ENCODE assay signal across 31 cellular contexts in the genomic region with DNA sequence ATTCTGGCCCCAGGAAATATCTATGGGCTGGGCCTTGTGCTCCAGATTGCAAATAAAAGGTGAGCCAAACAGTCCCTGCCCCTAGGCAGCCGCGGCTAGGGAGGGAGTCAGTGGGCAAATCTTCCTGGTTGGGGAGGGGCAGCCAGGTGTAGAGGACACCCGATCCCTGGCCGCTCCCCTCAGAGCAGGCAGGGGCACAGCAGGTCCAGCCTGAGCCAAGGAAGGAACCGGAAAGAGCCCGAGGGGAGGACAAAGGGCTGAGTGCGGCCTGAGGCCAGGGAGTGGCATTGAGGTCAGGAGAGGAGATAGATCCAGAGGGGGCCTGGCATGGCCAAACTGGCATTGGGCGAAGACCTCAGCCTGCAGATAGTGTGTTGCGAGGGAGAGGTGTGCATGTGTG. TPM values are rescaled to one million over a fixed set of nuclear protein-coding genes. Genes with fewer than 3 reads are reported as not detected.
DNase-seq lines count a peak whose midpoint lies in the region; ATAC-seq and TF ChIP-seq lines count a peak whose summit lies in the region.
"Had no signal": no experiment of that assay in that cellular context is flagged by ENCODE, and none has a peak within 500 bp of the region (broad histone marks: within the 10 kb centered on the region; RNA-seq: fewer than 3 reads in every experiment).

No MANE protein-coding gene starts in this region.

- H3K27ac Mint-ChIP-seq in GM23338: no peak overlapping the region
- H3K27ac Mint-ChIP-seq: activated CD8-positive, alpha-beta T cell treated with anti-CD3 and anti-CD28 coated beads, Interleukin-2, amount 10 ng/mL, durations not matched to agents 7 days and 5 days had no signal

- no peak overlapping the region for H3K27ac ChIP-seq in GM23338 (ENCODE audit: low read depth)
- H3K27ac ChIP-seq in sigmoid colon: no peak overlapping the region
- H3K27ac ChIP-seq in coronary artery: no peak overlapping the region
- H3K27ac ChIP-seq: adrenal gland, brain microvascular endothelial cell, C4-2B, esophagus squamous epithelium, hepatocyte, skin epidermis, uterus had no signal

- DNase-seq in GM23338 (ENCODE audit: low spot score) (no peak), NT2/D1 (ENCODE audit: low read depth, low spot score) (no peak), left colon (no peak), sigmoid colon (peak; percentile 48), coronary artery (ENCODE audit: low spot score) (no peak)
- DNase-seq: activated CD4-positive, alpha-beta T cell treated with anti-CD3 and anti-CD28 coated beads for 1 hour; activated CD8-positive, alpha-beta T cell treated with anti-CD3 and anti-CD28 coated beads, Interleukin-2, amount 10 ng/mL, durations not matched to agents 7 days and 5 days; activated naive CD4-positive, alpha-beta T cell; activated T-cell treated with anti-CD3 and anti-CD28 coated beads, Interleukin-2, amount 50 U/mL, for 1 hour; brain microvascular endothelial cell; cortex of kidney; esophagus squamous epithelium; IMR-90; NCI-H1105 treated with DMSO at 0.1 percent for 48 hours; NCI-H2107; stimulated activated CD4-positive, alpha-beta T cell treated with anti-CD3 and anti-CD28 coated beads, Interleukin-1b, Interleukin-23, amount 100 ng/mL, for 48 hours; T-helper 1 cell; uterus had no signal

- H3K4me3 Mint-ChIP-seq in GM23338: no peak overlapping the region
- H3K4me3 Mint-ChIP-seq: activated CD8-positive, alpha-beta T cell treated with anti-CD3 and anti-CD28 coated beads, Interleukin-2, amount 10 ng/mL, durations not matched to agents 7 days and 5 days; neural crest cell had no signal

- no peak overlapping the region for H3K4me2 ChIP-seq in GM23338
- H3K4me2 ChIP-seq: hepatocyte had no signal

- H3K4me1 Mint-ChIP-seq in GM23338: peaks cover 4% of the 10 kb centered on the region; the same call in 1 of the 3 replicates

- no peaks in the 10 kb centered on the region; the same call in 1 of the 2 replicates for H4K20me1 ChIP-seq in GM23338 (replicated peaks; ENCODE audit: insufficient read depth)

- H3K9ac ChIP-seq in NT2/D1 (ENCODE audit: insufficient read length, low read depth): peak overlapping the region; percentile 57

- H3K4me3 ChIP-seq in GM23338 (no peak overlapping the region), NT2/D1 (ENCODE audit: insufficient read length, low read depth) (no peak overlapping the region), sigmoid colon (no peak overlapping the region), coronary artery (no peak overlapping the region)
- H3K4me3 ChIP-seq: adrenal gland, esophagus squamous epithelium, hepatocyte, lung, skin epidermis, uterus had no signal

- H3K4me1 ChIP-seq in GM23338 (ENCODE audit: insufficient read depth): no peaks in the 10 kb centered on the region
- H3K4me1 ChIP-seq in NT2/D1 (ENCODE audit: insufficient read depth, insufficient read length): peaks cover 36% of the 10 kb centered on the region
- H3K4me1 ChIP-seq in sigmoid colon: no peaks in the 10 kb centered on the region
- H3K4me1 ChIP-seq: adrenal gland, uterus had no signal

- no peaks in the 10 kb centered on the region for H3F3A ChIP-seq in GM23338 (replicated peaks; ENCODE audit: low read depth)

- 48 to 79% methylated on average over 9 of the region's 9 CpGs for WGBS in sigmoid colon, 2 donors

- intact Hi-C loops in left colon (cut with DNase I, micrococcal nuclease): no loop called here
- intact Hi-C loops in sigmoid colon (cut with DNase I): no loop called here

- H3K27me3 Mint-ChIP-seq in GM23338 (ENCODE audit: insufficient read depth, low read depth, poor library complexity): peaks cover 23% of the 10 kb centered on the region

- H3K36me3 ChIP-seq in GM23338 (ENCODE audit: insufficient read depth): no peaks in the 10 kb centered on the region
- no peaks in the 10 kb centered on the region for H3K36me3 ChIP-seq in NT2/D1 (ENCODE audit: insufficient read depth, insufficient read length, low read length)
- H3K36me3 ChIP-seq in sigmoid colon: no peaks in the 10 kb centered on the region
- H3K36me3 ChIP-seq: adrenal gland, brain microvascular endothelial cell, esophagus squamous epithelium, uterus had no signal

- H3K79me2 ChIP-seq in GM23338 (replicated peaks; ENCODE audit: insufficient read depth): no peaks in the 10 kb centered on the region
- H3K79me2 ChIP-seq: hepatocyte had no signal

- H3K9me2 ChIP-seq in GM23338 (ENCODE audit: insufficient read depth): peaks cover 15% of the 10 kb centered on the region

- H3K9me3 Mint-ChIP-seq in GM23338: no peaks in the 10 kb centered on the region
- H3K9me3 Mint-ChIP-seq: neural crest cell had no signal

- H3K36me3 Mint-ChIP-seq in GM23338 (ENCODE audit: low read depth): no peaks in the 10 kb centered on the region

- H3K9me3 ChIP-seq in NT2/D1 (ENCODE audit: insufficient read depth, low read length) (no peaks in the 10 kb centered on the region), sigmoid colon (no peaks in the 10 kb centered on the region)
- H3K9me3 ChIP-seq: adrenal gland, esophagus squamous epithelium, uterus had no signal

- H3K27me3 ChIP-seq in GM23338 (ENCODE audit: insufficient read depth) (peaks cover 58% of the 10 kb centered on the region), NT2/D1 (ENCODE audit: insufficient read depth, insufficient read length) (peaks cover 14% of the 10 kb centered on the region), sigmoid colon (peaks cover 0 to 4% (median 0%) of the 10 kb centered on the region in 3 donors)
- H3K27me3 ChIP-seq: adrenal gland, brain microvascular endothelial cell, uterus had no signal

- TF ChIP-seq POLR2A in sigmoid colon (IDR thresholded peaks at IDR 0.05): no peak

- TF ChIP-seq EP300 in sigmoid colon (IDR thresholded peaks at IDR 0.05): no peak

- peak; percentile 76 for ATAC-seq in GM23338
- ATAC-seq in left colon: peak; percentile 50
- no peak for ATAC-seq in GM21367 (IDR thresholded peaks at IDR 0.05; ENCODE audit: unreplicated experiment)
- ATAC-seq in HG03460 (IDR thresholded peaks at IDR 0.05; ENCODE audit: unreplicated experiment): no peak
- ATAC-seq: activated CD8-positive, alpha-beta T cell treated with anti-CD3 and anti-CD28 coated beads, Interleukin-2, amount 10 ng/mL, durations not matched to agents 7 days and 5 days; HCT116 had no signal

- H2AFZ ChIP-seq in GM23338: no peak overlapping the region
- H2AFZ ChIP-seq: hepatocyte had no signal

- no peak for TF ChIP-seq CTCF in GM23338 (conservative IDR thresholded peaks at IDR 0.05; ENCODE audit: low read depth in 2 of 2)
- no peak for TF ChIP-seq CTCF in sigmoid colon (IDR thresholded peaks at IDR 0.05)
- no peak for TF ChIP-seq CTCF in coronary artery (IDR thresholded peaks at IDR 0.05)

TF ChIP-seq in GM23338, 12 proteins besides CTCF, POLR2A, EP300 and RAD21 (continues in another document):
- TF ChIP-seq ZNF331 (CRISPR knock-in tag; IDR thresholded peaks at IDR 0.05; ENCODE audit: low read depth) (no peak), POLR2AphosphoS5 (IDR thresholded peaks at IDR 0.05; ENCODE audit: low read depth) (no peak), EZH2phosphoT487 (IDR thresholded peaks at IDR 0.05; ENCODE audit: unreplicated experiment) (no peak)

RNA-seq across cellular contexts. Expression of a gene that starts 36.6 kb away (rescaled TPM):
- 199 and 210 TPM in 2 replicates for total RNA-seq in GM23338 (2014; rRNA removed; shearing (Covaris generic))
- polyA plus RNA-seq in GM23338 (2016; fragmentation: Nextera tagmentation; extraction: Ambion mirVana): 292 and 306 TPM in 2 replicates
- 100 to 1,000 TPM; 469 to 500 TPM for total RNA-seq in left colon
- 100 to 1,000 TPM; 212 to 250 (median 225) TPM for total RNA-seq in sigmoid colon
- polyA plus RNA-seq in sigmoid colon: 100 to 1,000 TPM; 345 to 482 (median 479) TPM

RNA-seq across cellular contexts. Expression of a gene that starts 39.1 kb away (rescaled TPM):
- 0.07 and 0.12 TPM in 2 replicates for total RNA-seq in GM23338 (2014; rRNA removed; shearing (Covaris generic))
- polyA plus RNA-seq in GM23338 (2016; fragmentation: Nextera tagmentation; extraction: Ambion mirVana): 0.40 and 0.65 TPM in 2 replicates
- total RNA-seq in left colon: under 1 TPM in 1 of 2 donors, not detected in 1; 0.14 TPM
- total RNA-seq in sigmoid colon: not detected
- polyA plus RNA-seq in sigmoid colon: under 1 TPM in 1 of 3 donors, not detected in 2; 0.01 TPM
- total RNA-seq: activated CD8-positive, alpha-beta T cell treated with anti-CD3 and anti-CD28 coated beads, Interleukin-2, amount 10 ng/mL, durations not matched to agents 7 days and 5 days; adrenal gland; frontal cortex; IMR-90; NCI-H460; neural crest cell; pulmonary artery endothelial cell; SK-MEL-5; uterus had no signal
- polyA plus RNA-seq: adrenal gland, hepatocyte, IMR-90 had no signal

RNA-seq across cellular contexts. Expression of a gene that starts 57.3 kb away (rescaled TPM):
- 11.3 and 14.0 TPM in 2 replicates for total RNA-seq in GM23338 (2014; rRNA removed; shearing (Covaris generic))
- polyA plus RNA-seq in GM23338 (2016; fragmentation: Nextera tagmentation; extraction: Ambion mirVana) (67.6 and 75.9 TPM in 2 replicates), sigmoid colon (10 to 100 TPM in 1 of 3 donors, 1 to 10 TPM in 2; 8.8 to 17.9 (median 9.0) TPM)
- total RNA-seq in left colon (10 to 100 TPM; 11.9 to 14.7 TPM), sigmoid colon (10 to 100 TPM in 3 of 4 donors, 1 to 10 TPM in 1; 7.8 to 18.1 (median 13.0) TPM)

Comparison
In these comparisons a context has a peak if more than half of its experiments do, and no peak if none do; other contexts are left out.
1. ATAC-seq: peak in GM23338 (single experiment) and left colon (single experiment); none in GM21367 (single experiment) and HG03460 (single experiment).